25 cellular contexts compared by ENCODE assay signal in genomic region chr1:107979088-107979487, GRCh38. TPM values are rescaled to one million over a fixed set of nuclear protein-coding genes. Genes with fewer than 3 reads are reported as not detected.
A peak's percentile ranks its signal among the peaks of the same experiment; 100 is the strongest.
DNase-seq lines count a peak whose midpoint lies in the region; ATAC-seq, FAIRE-seq and TF ChIP-seq lines count a peak whose summit lies in the region.
"Had no signal": no experiment of that assay in that cellular context is flagged by ENCODE, and none has a peak within 500 bp of the region (broad histone marks: within the 10 kb centered on the region; RNA-seq: fewer than 3 reads in every experiment).

No MANE protein-coding gene starts in this region.

- no peaks in the 10 kb centered on the region for H3K9me3 ChIP-seq in kidney (ENCODE audit: control insufficient read depth in 1 of 2, low read length in 2 of 2)
- H3K9me3 ChIP-seq: BLaER1, Caco-2, HAP-1 had no signal

- ATAC-seq in activated CD4-positive, alpha-beta T cell treated with anti-CD3 and anti-CD28 coated beads for 36 hours, result peak; percentile 44
- ATAC-seq in activated naive CD8-positive, alpha-beta T cell treated with anti-CD3 and anti-CD28 coated beads, Interleukin-2, amount 50 U/mL, for 24 hours, result peak; percentile 88
- peak; percentile 79 for ATAC-seq in stimulated activated effector memory CD8-positive, alpha-beta T cell treated with anti-CD3 and anti-CD28 coated beads, Interleukin-12 subunit alpha, Interleukin-12 subunit beta, amount 100 ng/mL, for 72 hours
- ATAC-seq: CD8-positive, alpha-beta T cell had no signal

- no peak for DNase-seq in activated CD4-positive, alpha-beta T cell treated with anti-CD3 and anti-CD28 coated beads for 36 hours
- no peak for DNase-seq in activated CD4-positive, alpha-beta T cell treated with anti-CD3 and anti-CD28 coated beads, Interleukin-2, amount 50 U/mL, for 48 hours
- no peak for DNase-seq in activated naive CD8-positive, alpha-beta T cell treated with anti-CD3 and anti-CD28 coated beads, Interleukin-2, amount 50 U/mL, for 24 hours
- DNase-seq in activated naive CD8-positive, alpha-beta T cell treated with anti-CD3 and anti-CD28 coated beads for 36 hours, result no peak
- DNase-seq in stimulated activated effector memory CD8-positive, alpha-beta T cell treated with anti-CD3 and anti-CD28 coated beads, Interleukin-12 subunit alpha, Interleukin-12 subunit beta, amount 100 ng/mL, for 72 hours (ENCODE audit: low spot score in 2 of 2), result no peak
- DNase-seq in DMS53 (lab: John Stamatoyannopoulos, UW) (no peak), kidney (no peak)
- DNase-seq: Caco-2; CD4-positive, CD25-positive, alpha-beta regulatory T cell; CD8-positive, alpha-beta T cell; DMS153; DMS79; EL; GDM1; GOT3; HFFc6 had no signal

- no peak for TF ChIP-seq CTCF in kidney (IDR thresholded peaks at IDR 0.05; ENCODE audit: borderline replicate concordance, extremely low read depth, insufficient read depth)

- peaks cover 1% of the 10 kb centered on the region for H3K27me3 Mint-ChIP-seq in activated CD4-positive, alpha-beta T cell treated with anti-CD3 and anti-CD28 coated beads for 36 hours
- H3K27me3 Mint-ChIP-seq in activated naive CD8-positive, alpha-beta T cell treated with anti-CD3 and anti-CD28 coated beads, Interleukin-2, amount 50 U/mL, for 24 hours, result no peaks in the 10 kb centered on the region
- no peaks in the 10 kb centered on the region for H3K27me3 Mint-ChIP-seq in activated naive CD8-positive, alpha-beta T cell treated with anti-CD3 and anti-CD28 coated beads for 36 hours
- H3K27me3 Mint-ChIP-seq: B cell; CD4-positive, CD25-positive, alpha-beta regulatory T cell had no signal

- FAIRE-seq in kidney (lab: Jason Lieb, UNC), result no peak
- FAIRE-seq: A204.1, GM12891, GM18507, H54 had no signal

- H3K27ac ChIP-seq in kidney (ENCODE audit: low read depth in 2 of 2, low read length in 2 of 2), result no peak overlapping the region
- H3K27ac ChIP-seq: 22Rv1, BLaER1, C4-2B had no signal

- CTCF ChIA-PET in activated CD4-positive, alpha-beta T cell treated with anti-CD3 and anti-CD28 coated beads for 36 hours (lab: Charles Lee), result interaction anchor here (1.1 kb wide), 1 partner anchor 146 kb away, joined by 3 read pairs; no protein-coding TSS in a partner anchor

- H3K4me3 Mint-ChIP-seq in activated CD4-positive, alpha-beta T cell treated with anti-CD3 and anti-CD28 coated beads for 36 hours, result no peak overlapping the region
- H3K4me3 Mint-ChIP-seq in activated naive CD8-positive, alpha-beta T cell treated with anti-CD3 and anti-CD28 coated beads, Interleukin-2, amount 50 U/mL, for 24 hours, result no peak overlapping the region
- H3K4me3 Mint-ChIP-seq in activated naive CD8-positive, alpha-beta T cell treated with anti-CD3 and anti-CD28 coated beads for 36 hours, result no peak overlapping the region
- no peak overlapping the region for H3K4me3 Mint-ChIP-seq in stimulated activated effector memory CD8-positive, alpha-beta T cell treated with anti-CD3 and anti-CD28 coated beads, Interleukin-12 subunit alpha, Interleukin-12 subunit beta, amount 100 ng/mL, for 72 hours
- H3K4me3 Mint-ChIP-seq: B cell; CD4-positive, CD25-positive, alpha-beta regulatory T cell; CD8-positive, alpha-beta T cell; HFFc6 had no signal

- peaks cover 13% of the 10 kb centered on the region for H3K4me1 Mint-ChIP-seq in activated CD4-positive, alpha-beta T cell treated with anti-CD3 and anti-CD28 coated beads for 36 hours
- H3K4me1 Mint-ChIP-seq in activated naive CD8-positive, alpha-beta T cell treated with anti-CD3 and anti-CD28 coated beads, Interleukin-2, amount 50 U/mL, for 24 hours, result peaks cover 16% of the 10 kb centered on the region
- peaks cover 4% of the 10 kb centered on the region for H3K4me1 Mint-ChIP-seq in activated naive CD8-positive, alpha-beta T cell treated with anti-CD3 and anti-CD28 coated beads for 36 hours
- H3K4me1 Mint-ChIP-seq in stimulated activated effector memory CD8-positive, alpha-beta T cell treated with anti-CD3 and anti-CD28 coated beads, Interleukin-12 subunit alpha, Interleukin-12 subunit beta, amount 100 ng/mL, for 72 hours, result peaks cover 27% of the 10 kb centered on the region

- no peaks in the 10 kb centered on the region for H3K36me3 Mint-ChIP-seq in activated CD4-positive, alpha-beta T cell treated with anti-CD3 and anti-CD28 coated beads for 36 hours (ENCODE audit: low read depth)
- no peaks in the 10 kb centered on the region for H3K36me3 Mint-ChIP-seq in activated naive CD8-positive, alpha-beta T cell treated with anti-CD3 and anti-CD28 coated beads, Interleukin-2, amount 50 U/mL, for 24 hours (ENCODE audit: low read depth)
- H3K36me3 Mint-ChIP-seq in activated naive CD8-positive, alpha-beta T cell treated with anti-CD3 and anti-CD28 coated beads for 36 hours, result no peaks in the 10 kb centered on the region
- no peaks in the 10 kb centered on the region for H3K36me3 Mint-ChIP-seq in stimulated activated effector memory CD8-positive, alpha-beta T cell treated with anti-CD3 and anti-CD28 coated beads, Interleukin-12 subunit alpha, Interleukin-12 subunit beta, amount 100 ng/mL, for 72 hours
- H3K36me3 Mint-ChIP-seq: CD4-positive, CD25-positive, alpha-beta regulatory T cell; CD8-positive, alpha-beta T cell had no signal

- no peaks in the 10 kb centered on the region for H3K4me1 ChIP-seq in kidney (ENCODE audit: control insufficient read depth in 1 of 2, insufficient read depth in 1 of 2, low read depth in 1 of 2, low read length in 2 of 2)
- H3K4me1 ChIP-seq: BLaER1, Caco-2, HAP-1 had no signal

- H3K4me3 ChIP-seq in kidney (ENCODE audit: low read length in 2 of 2), result no peak overlapping the region
- H3K4me3 ChIP-seq: BLaER1, HAP-1 had no signal

- no peak overlapping the region for H3K9ac ChIP-seq in kidney (ENCODE audit: low read length in 2 of 2)
- H3K9ac ChIP-seq: BLaER1 had no signal

- no peak overlapping the region for H3K27ac Mint-ChIP-seq in activated CD4-positive, alpha-beta T cell treated with anti-CD3 and anti-CD28 coated beads for 36 hours
- H3K27ac Mint-ChIP-seq in activated naive CD8-positive, alpha-beta T cell treated with anti-CD3 and anti-CD28 coated beads, Interleukin-2, amount 50 U/mL, for 24 hours, result no peak overlapping the region
- no peak overlapping the region for H3K27ac Mint-ChIP-seq in activated naive CD8-positive, alpha-beta T cell treated with anti-CD3 and anti-CD28 coated beads for 36 hours
- no peak overlapping the region for H3K27ac Mint-ChIP-seq in stimulated activated effector memory CD8-positive, alpha-beta T cell treated with anti-CD3 and anti-CD28 coated beads, Interleukin-12 subunit alpha, Interleukin-12 subunit beta, amount 100 ng/mL, for 72 hours
- H3K27ac Mint-ChIP-seq: CD4-positive, CD25-positive, alpha-beta regulatory T cell; CD8-positive, alpha-beta T cell; HFFc6 had no signal

- no peaks in the 10 kb centered on the region for H3K9me3 Mint-ChIP-seq in activated CD4-positive, alpha-beta T cell treated with anti-CD3 and anti-CD28 coated beads for 36 hours (ENCODE audit: low read depth)
- H3K9me3 Mint-ChIP-seq in activated naive CD8-positive, alpha-beta T cell treated with anti-CD3 and anti-CD28 coated beads, Interleukin-2, amount 50 U/mL, for 24 hours, result no peaks in the 10 kb centered on the region
- H3K9me3 Mint-ChIP-seq in activated naive CD8-positive, alpha-beta T cell treated with anti-CD3 and anti-CD28 coated beads for 36 hours, result no peaks in the 10 kb centered on the region
- H3K9me3 Mint-ChIP-seq in stimulated activated effector memory CD8-positive, alpha-beta T cell treated with anti-CD3 and anti-CD28 coated beads, Interleukin-12 subunit alpha, Interleukin-12 subunit beta, amount 100 ng/mL, for 72 hours, result no peaks in the 10 kb centered on the region
- H3K9me3 Mint-ChIP-seq: CD8-positive, alpha-beta T cell; HFFc6 had no signal

- POLR2A ChIA-PET in activated CD4-positive, alpha-beta T cell treated with anti-CD3 and anti-CD28 coated beads for 36 hours (lab: Charles Lee), result no interaction called here

- H3K36me3 ChIP-seq in kidney (ENCODE audit: control insufficient read depth in 1 of 2, insufficient read depth in 2 of 2, low read length in 2 of 2), result no peaks in the 10 kb centered on the region
- H3K36me3 ChIP-seq: BLaER1, HAP-1 had no signal

- intact Hi-C loops in activated CD4-positive, alpha-beta T cell treated with anti-CD3 and anti-CD28 coated beads for 36 hours (cut with DNase I, micrococcal nuclease), result no loop called here
- intact Hi-C loops in kidney (cut with DNase I), result no loop called here

RNA-seq across cellular contexts. Expression of gene VAV3, which starts 14.1 kb away (rescaled TPM):
- total RNA-seq in activated CD4-positive, alpha-beta T cell treated with anti-CD3 and anti-CD28 coated beads for 36 hours, result 1 to 10 TPM; 1.3 to 1.9 TPM
- 1 to 10 TPM; 3.9 to 4.6 TPM for total RNA-seq in activated naive CD8-positive, alpha-beta T cell treated with anti-CD3 and anti-CD28 coated beads for 36 hours
- total RNA-seq in kidney, result 87.5 TPM
- polyA plus RNA-seq in kidney (ENCODE audit: insufficient read depth, low read depth, low replicate concordance), result 61.6 TPM
- total RNA-seq: HFFc6 had no signal

Comparison
In these comparisons a context has a peak if more than half of its experiments do, and no peak if none do; other contexts are left out.
1. RNA of gene VAV3, which starts 14.1 kb away (total RNA-seq): 87.5 TPM in kidney (single experiment); 3.9 to 4.6 TPM in activated naive CD8-positive, alpha-beta T cell treated with anti-CD3 and anti-CD28 coated beads for 36 hours and 1.3 to 1.9 TPM in activated CD4-positive, alpha-beta T cell treated with anti-CD3 and anti-CD28 coated beads for 36 hours; every median in the first group is over 10 times any median in the second.
2. Peak in every context shown above with its lines, with median percentiles within 50 percentile points of each other: ATAC-seq.